In the genomic region with DNA sequence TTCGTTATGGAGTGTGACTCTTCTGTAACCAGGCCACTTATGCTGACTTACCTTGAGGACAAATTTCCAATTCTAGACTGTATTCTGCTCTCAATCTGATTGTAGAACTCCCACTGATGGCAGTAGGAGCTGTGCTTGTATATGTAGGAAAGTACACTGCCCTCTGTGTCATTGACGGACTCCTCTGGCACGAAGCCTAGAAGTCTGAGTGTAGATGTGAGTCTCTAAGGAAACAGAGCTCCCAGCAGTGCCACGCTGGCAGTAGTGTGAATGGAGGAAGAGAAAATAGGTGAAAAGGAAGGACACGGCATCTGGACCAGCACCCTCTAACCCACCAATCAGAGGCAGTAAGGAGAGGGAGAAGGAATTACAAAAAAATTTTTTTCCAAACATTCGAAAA, we compare ENCODE assay signal across 1 cellular context.
TF ChIP-seq lines count a peak whose summit lies in the region.

No MANE protein-coding gene starts in this region.

TF ChIP-seq in IMR-90, 13 proteins besides CTCF, POLR2A, EP300 and RAD21 (continued from another document):
- TF ChIP-seq ELK1 (IDR thresholded peaks at IDR 0.05; ENCODE audit: borderline replicate concordance, low read depth, low read length) (no peak), BHLHE40 (IDR thresholded peaks at IDR 0.05; ENCODE audit: low read depth, low read length) (no peak), CHD1 (IDR thresholded peaks at IDR 0.05; ENCODE audit: low read depth, low read length) (no peak), FOS (IDR thresholded peaks at IDR 0.05; ENCODE audit: low read depth, low read length) (no peak), USF2 (IDR thresholded peaks at IDR 0.05; ENCODE audit: low read depth, low read length) (no peak), RFX5 (IDR thresholded peaks at IDR 0.05; ENCODE audit: low read depth, low read length) (no peak), MAFK (IDR thresholded peaks at IDR 0.05; ENCODE audit: low read depth, low read length) (no peak), SMC3 (IDR thresholded peaks at IDR 0.05; ENCODE audit: low read depth, low read length) (no peak), CEBPB (IDR thresholded peaks at IDR 0.05; ENCODE audit: low read depth, low read length) (no peak), MAZ (IDR thresholded peaks at IDR 0.05; ENCODE audit: borderline replicate concordance, low read depth, low read length) (no peak)
